12 cellular contexts compared by ENCODE assay signal in the genomic region with DNA sequence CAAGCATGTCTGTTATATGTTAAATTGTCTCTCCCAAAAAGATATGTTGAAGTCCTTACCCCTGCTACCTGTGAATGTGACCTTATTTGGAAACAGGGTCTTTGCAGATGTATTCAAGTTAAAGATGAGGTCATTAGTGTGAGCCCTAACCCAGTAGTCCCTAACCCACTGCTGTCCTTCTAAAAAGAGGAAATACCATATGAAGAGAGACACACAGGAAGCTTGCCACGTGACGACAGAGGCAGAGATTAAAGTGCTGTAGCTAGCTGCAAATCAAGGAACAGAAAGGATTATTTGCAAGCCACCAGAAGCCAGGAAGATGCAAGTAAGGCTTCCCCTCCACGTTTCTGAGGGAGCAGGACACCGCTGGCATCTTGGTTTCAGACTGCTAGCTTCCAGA.
DNase-seq lines count a peak whose midpoint lies in the region; ATAC-seq and TF ChIP-seq lines count a peak whose summit lies in the region.
"Had no signal": no experiment of that assay in that cellular context is flagged by ENCODE, and none has a peak within 500 bp of the region (broad histone marks: within the 10 kb centered on the region; RNA-seq: fewer than 3 reads in every experiment).

No MANE protein-coding gene starts in this region.

- intact Hi-C loops in right cardiac atrium (cut with DNase I) = no loop called here

- DNase-seq in Ammon's horn (ENCODE audit: low spot score) (peak; percentile 76), right cardiac atrium (peak in 2 of 3 donors; percentile 20 to 56), NCI-H187 (lab: John Stamatoyannopoulos, UW) (no peak), dedifferentiated amniotic fluid mesenchymal stem cell (ENCODE audit: extremely low spot score) (no peak)
- DNase-seq: activated CD8-positive, alpha-beta memory T cell treated with anti-CD3 and anti-CD28 coated beads, Interleukin-2, amount 50 U/mL, for 48 hours; DMS53; NCI-H526 had no signal

- no peaks in the 10 kb centered on the region for H3K9me3 ChIP-seq in OCI-LY3 (ENCODE audit: insufficient read depth, low read length)
- no peaks in the 10 kb centered on the region for H3K9me3 ChIP-seq in right cardiac atrium (ENCODE audit: control insufficient read depth, low read length)
- H3K9me3 ChIP-seq: esophagus muscularis mucosa had no signal

- H2AFZ ChIP-seq in OCI-LY3 (ENCODE audit: low read depth, low read length) = peak overlapping the region; percentile 87

- no peaks in the 10 kb centered on the region for H3K27me3 ChIP-seq in OCI-LY3 (ENCODE audit: low read depth, low read length)
- H3K27me3 ChIP-seq in right cardiac atrium (ENCODE audit: control insufficient read depth, insufficient read depth) = no peaks in the 10 kb centered on the region
- H3K27me3 ChIP-seq: esophagus muscularis mucosa had no signal

- peak overlapping the region; percentile 36 for H3K9ac ChIP-seq in OCI-LY3 (ENCODE audit: low read length)

- TF ChIP-seq CTCF in OCI-LY3 (IDR thresholded peaks at IDR 0.05; ENCODE audit: low read depth, low read length) = no peak

- H3K4me2 ChIP-seq in OCI-LY3 (ENCODE audit: low read length) = peak overlapping the region; percentile 68

- H4K20me1 ChIP-seq in OCI-LY3 (ENCODE audit: insufficient read depth, low read length) = no peaks in the 10 kb centered on the region

- no peaks in the 10 kb centered on the region for H3K36me3 ChIP-seq in OCI-LY3 (replicated peaks; ENCODE audit: low read depth, low read length)
- H3K36me3 ChIP-seq: esophagus muscularis mucosa had no signal

- peak; percentile 62 for ATAC-seq in GM21515 (IDR thresholded peaks at IDR 0.05; ENCODE audit: unreplicated experiment)
- peak; percentile 36 to 41 for ATAC-seq in right cardiac atrium
- no peak for ATAC-seq in HG03457 (IDR thresholded peaks at IDR 0.05; ENCODE audit: unreplicated experiment)
- ATAC-seq in GM18909 (IDR thresholded peaks at IDR 0.05; ENCODE audit: poor library complexity, unreplicated experiment) = no peak

- H3K4me3 ChIP-seq in OCI-LY3 (ENCODE audit: low read length) = peak overlapping the region; percentile 61
- H3K4me3 ChIP-seq in right cardiac atrium (ENCODE audit: low read length) = no peak overlapping the region
- H3K4me3 ChIP-seq: esophagus muscularis mucosa had no signal

- WGBS in right cardiac atrium = 13% methylated on average over 4 of the region's 4 CpGs

- H3K4me1 ChIP-seq in OCI-LY3 (ENCODE audit: low read length) (peaks cover 16% of the 10 kb centered on the region), right cardiac atrium (ENCODE audit: control insufficient read depth, insufficient read depth, low read length) (no peaks in the 10 kb centered on the region)

- no peaks in the 10 kb centered on the region for H3K79me2 ChIP-seq in OCI-LY3 (ENCODE audit: low read length)

- H3K27ac ChIP-seq in OCI-LY3 (ENCODE audit: low read length) = peak overlapping the region; percentile 32
- H3K27ac ChIP-seq in right cardiac atrium (ENCODE audit: low read length) = no peak overlapping the region
- H3K27ac ChIP-seq: esophagus muscularis mucosa had no signal

Comparison
In these comparisons a context has a peak if more than half of its experiments do, and no peak if none do; other contexts are left out.
1. DNase-seq: peak in Ammon's horn (single experiment) and right cardiac atrium (2 of 3); none in NCI-H187 (0 of 2) and dedifferentiated amniotic fluid mesenchymal stem cell (single experiment).
2. ATAC-seq: peak in GM21515 (single experiment) and right cardiac atrium (2 of 2); none in HG03457 (single experiment) and GM18909 (single experiment).